In the genomic region with DNA sequence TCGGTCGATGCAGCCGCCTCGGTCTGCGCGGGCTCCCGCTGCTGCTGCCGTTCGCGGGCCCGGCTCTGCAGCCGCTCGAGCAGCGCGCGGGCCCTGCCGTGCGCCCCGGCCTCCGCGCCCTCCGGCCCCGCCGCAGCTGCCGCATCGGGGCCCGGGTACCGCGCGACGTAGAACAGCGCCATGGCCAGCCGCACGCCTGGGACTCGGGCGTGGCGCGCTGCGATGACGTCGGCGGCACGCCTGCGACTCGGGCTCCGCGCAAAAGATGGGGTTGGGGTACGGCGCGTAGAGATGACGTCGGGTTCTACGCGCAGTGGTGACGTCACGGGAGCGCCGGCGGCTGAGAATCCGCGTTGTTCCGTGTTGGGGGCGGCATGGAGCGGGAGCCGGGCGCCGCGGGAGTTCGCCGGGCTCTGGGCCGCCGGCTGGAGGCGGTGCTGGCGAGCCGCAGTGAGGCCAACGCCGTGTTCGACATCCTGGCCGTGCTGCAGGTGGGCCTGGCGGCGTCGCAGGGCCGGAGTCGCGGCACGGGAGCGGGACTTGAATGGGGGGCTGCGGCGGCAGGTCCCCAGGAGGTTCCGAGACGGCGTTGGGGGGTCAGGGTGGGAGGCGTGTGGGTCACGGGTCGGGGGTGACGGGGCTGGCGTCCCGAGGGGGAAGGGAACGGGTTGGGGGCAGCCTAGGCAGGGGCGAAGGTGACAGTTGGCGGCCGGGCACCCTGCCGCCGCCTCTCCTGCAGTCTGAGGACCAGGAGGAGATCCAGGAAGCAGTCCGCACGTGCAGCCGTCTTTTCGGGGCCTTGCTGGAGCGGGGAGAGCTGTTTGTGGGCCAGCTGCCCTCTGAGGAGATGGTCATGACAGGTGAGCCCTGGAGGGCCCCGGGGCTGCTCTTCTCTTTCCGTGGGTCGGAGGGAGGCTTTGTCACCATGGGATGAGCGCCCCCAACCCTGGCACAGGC, we compare ENCODE assay signal across 1 cellular context.
A peak's percentile ranks its signal among the peaks of the same experiment; 100 is the strongest.
TF ChIP-seq lines count a peak whose summit lies in the region.

TSS of gene DDX51 (minus strand) at position 205 of the 957 bp plus-strand sequence. CDS start at position 182, 23 bp downstream.
TSS of gene NOC4L (plus strand) at position 343 of the 957 bp plus-strand sequence. CDS start at position 375, 32 bp downstream.

TF ChIP-seq in HepG2, 621 proteins besides CTCF, POLR2A, EP300 and RAD21 (continued from another document and continues in another):
- no peak; the same call in 1 of the 2 replicates for TF ChIP-seq MTERF4 (CRISPR knock-in tag; IDR thresholded peaks at IDR 0.05)
- peak; percentile 99 for TF ChIP-seq GATAD1 (CRISPR knock-in tag; IDR thresholded peaks at IDR 0.05)
- no peak for TF ChIP-seq SP140L (CRISPR knock-in tag; IDR thresholded peaks at IDR 0.05; ENCODE audit: borderline replicate concordance)
- TF ChIP-seq ZNF441 (CRISPR knock-in tag; IDR thresholded peaks at IDR 0.05; ENCODE audit: borderline replicate concordance), result no peak
- peak; percentile 97 for TF ChIP-seq ZFP62 (CRISPR knock-in tag; IDR thresholded peaks at IDR 0.05)
- TF ChIP-seq THYN1 (CRISPR knock-in tag; IDR thresholded peaks at IDR 0.05; ENCODE audit: borderline replicate concordance, low read depth), result no peak
- TF ChIP-seq PCBP2 (optimal IDR thresholded peaks at IDR 0.05; ENCODE audit: low read depth, low read length, poor library complexity, severe bottlenecking), result no peak
- TF ChIP-seq ZNF251 (CRISPR knock-in tag; IDR thresholded peaks at IDR 0.05), result no peak
- TF ChIP-seq ZNF138 (CRISPR knock-in tag; IDR thresholded peaks at IDR 0.05; ENCODE audit: low read depth), result peak; percentile 60; the same call in 1 of the 2 replicates
- no peak for TF ChIP-seq CHD4 (IDR thresholded peaks at IDR 0.05; ENCODE audit: borderline replicate concordance, low read length)
- TF ChIP-seq ZNF777 (CRISPR knock-in tag; IDR thresholded peaks at IDR 0.05), result peak; percentile 65; the same call in 1 of the 2 replicates
- TF ChIP-seq SIN3B (IDR thresholded peaks at IDR 0.05; ENCODE audit: low read length), result peak; percentile 97
- TF ChIP-seq TOE1 (CRISPR knock-in tag; IDR thresholded peaks at IDR 0.05), result peak; percentile 61; the same call in 1 of the 2 replicates
- TF ChIP-seq IRF1 (CRISPR knock-in tag; IDR thresholded peaks at IDR 0.05; ENCODE audit: low read depth), result no peak
- TF ChIP-seq ZNF335 (CRISPR knock-in tag; IDR thresholded peaks at IDR 0.05), result 0 out of 2 replicates have a peak, but pooled peaks have one; percentile 33
- TF ChIP-seq RNF219 (CRISPR knock-in tag; IDR thresholded peaks at IDR 0.05), result no peak
- TF ChIP-seq, protein P1, sequence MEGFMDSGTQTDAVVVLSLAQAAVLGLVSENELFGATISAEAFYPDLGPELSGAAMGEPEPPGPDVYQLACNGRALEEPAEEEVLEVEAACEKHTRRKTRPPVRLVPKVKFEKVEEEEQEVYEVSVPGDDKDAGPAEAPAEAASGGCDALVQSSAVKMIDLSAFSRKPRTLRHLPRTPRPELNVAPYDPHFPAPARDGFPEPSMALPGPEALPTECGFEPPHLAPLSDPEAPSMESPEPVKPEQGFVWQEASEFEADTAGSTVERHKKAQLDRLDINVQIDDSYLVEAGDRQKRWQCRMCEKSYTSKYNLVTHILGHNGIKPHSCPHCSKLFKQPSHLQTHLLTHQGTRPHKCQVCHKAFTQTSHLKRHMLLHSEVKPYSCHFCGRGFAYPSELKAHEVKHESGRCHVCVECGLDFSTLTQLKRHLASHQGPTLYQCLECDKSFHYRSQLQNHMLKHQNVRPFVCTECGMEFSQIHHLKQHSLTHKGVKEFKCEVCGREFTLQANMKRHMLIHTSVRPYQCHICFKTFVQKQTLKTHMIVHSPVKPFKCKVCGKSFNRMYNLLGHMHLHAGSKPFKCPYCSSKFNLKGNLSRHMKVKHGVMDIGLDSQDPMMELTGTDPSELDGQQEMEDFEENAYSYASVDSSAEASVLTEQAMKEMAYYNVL (CRISPR knock-in tag; IDR thresholded peaks at IDR 0.05; ENCODE audit: borderline replicate concordance), result no peak
- TF ChIP-seq TOPORS (CRISPR knock-in tag; IDR thresholded peaks at IDR 0.05), result peak; percentile 47; the same call in 1 of the 2 replicates
- TF ChIP-seq ATF5 (CRISPR knock-in tag; IDR thresholded peaks at IDR 0.05; ENCODE audit: low read depth), result no peak
- no peak for TF ChIP-seq FLYWCH1 (CRISPR knock-in tag; IDR thresholded peaks at IDR 0.05)
- peak; percentile 90 for TF ChIP-seq ZMYM4 (CRISPR knock-in tag; IDR thresholded peaks at IDR 0.05)
- no peak for TF ChIP-seq THAP8 (CRISPR knock-in tag; IDR thresholded peaks at IDR 0.05; ENCODE audit: borderline replicate concordance)
- no peak for TF ChIP-seq ZNF607 (CRISPR knock-in tag; IDR thresholded peaks at IDR 0.05; ENCODE audit: borderline replicate concordance)
- TF ChIP-seq SPEN (CRISPR knock-in tag; IDR thresholded peaks at IDR 0.05; ENCODE audit: low read depth), result peak; percentile 98
- peak; percentile 98 for TF ChIP-seq ATF7 (IDR thresholded peaks at IDR 0.05)
- peak; percentile 95 for TF ChIP-seq ATF7 (CRISPR knock-in tag; IDR thresholded peaks at IDR 0.05)
- TF ChIP-seq EZH2 (conservative IDR thresholded peaks at IDR 0.05; ENCODE audit: low read depth, low read length), result no peak
- TF ChIP-seq ZNF644 (CRISPR knock-in tag; IDR thresholded peaks at IDR 0.05; ENCODE audit: low read depth), result no peak
- peak; percentile 84; the same call in 1 of the 2 replicates for TF ChIP-seq GTF3A (CRISPR knock-in tag; conservative IDR thresholded peaks at IDR 0.05)
- peak; percentile 67; the same call in 1 of the 2 replicates for TF ChIP-seq EEA1 (CRISPR knock-in tag; IDR thresholded peaks at IDR 0.05; ENCODE audit: borderline replicate concordance)
- TF ChIP-seq, protein P2, sequence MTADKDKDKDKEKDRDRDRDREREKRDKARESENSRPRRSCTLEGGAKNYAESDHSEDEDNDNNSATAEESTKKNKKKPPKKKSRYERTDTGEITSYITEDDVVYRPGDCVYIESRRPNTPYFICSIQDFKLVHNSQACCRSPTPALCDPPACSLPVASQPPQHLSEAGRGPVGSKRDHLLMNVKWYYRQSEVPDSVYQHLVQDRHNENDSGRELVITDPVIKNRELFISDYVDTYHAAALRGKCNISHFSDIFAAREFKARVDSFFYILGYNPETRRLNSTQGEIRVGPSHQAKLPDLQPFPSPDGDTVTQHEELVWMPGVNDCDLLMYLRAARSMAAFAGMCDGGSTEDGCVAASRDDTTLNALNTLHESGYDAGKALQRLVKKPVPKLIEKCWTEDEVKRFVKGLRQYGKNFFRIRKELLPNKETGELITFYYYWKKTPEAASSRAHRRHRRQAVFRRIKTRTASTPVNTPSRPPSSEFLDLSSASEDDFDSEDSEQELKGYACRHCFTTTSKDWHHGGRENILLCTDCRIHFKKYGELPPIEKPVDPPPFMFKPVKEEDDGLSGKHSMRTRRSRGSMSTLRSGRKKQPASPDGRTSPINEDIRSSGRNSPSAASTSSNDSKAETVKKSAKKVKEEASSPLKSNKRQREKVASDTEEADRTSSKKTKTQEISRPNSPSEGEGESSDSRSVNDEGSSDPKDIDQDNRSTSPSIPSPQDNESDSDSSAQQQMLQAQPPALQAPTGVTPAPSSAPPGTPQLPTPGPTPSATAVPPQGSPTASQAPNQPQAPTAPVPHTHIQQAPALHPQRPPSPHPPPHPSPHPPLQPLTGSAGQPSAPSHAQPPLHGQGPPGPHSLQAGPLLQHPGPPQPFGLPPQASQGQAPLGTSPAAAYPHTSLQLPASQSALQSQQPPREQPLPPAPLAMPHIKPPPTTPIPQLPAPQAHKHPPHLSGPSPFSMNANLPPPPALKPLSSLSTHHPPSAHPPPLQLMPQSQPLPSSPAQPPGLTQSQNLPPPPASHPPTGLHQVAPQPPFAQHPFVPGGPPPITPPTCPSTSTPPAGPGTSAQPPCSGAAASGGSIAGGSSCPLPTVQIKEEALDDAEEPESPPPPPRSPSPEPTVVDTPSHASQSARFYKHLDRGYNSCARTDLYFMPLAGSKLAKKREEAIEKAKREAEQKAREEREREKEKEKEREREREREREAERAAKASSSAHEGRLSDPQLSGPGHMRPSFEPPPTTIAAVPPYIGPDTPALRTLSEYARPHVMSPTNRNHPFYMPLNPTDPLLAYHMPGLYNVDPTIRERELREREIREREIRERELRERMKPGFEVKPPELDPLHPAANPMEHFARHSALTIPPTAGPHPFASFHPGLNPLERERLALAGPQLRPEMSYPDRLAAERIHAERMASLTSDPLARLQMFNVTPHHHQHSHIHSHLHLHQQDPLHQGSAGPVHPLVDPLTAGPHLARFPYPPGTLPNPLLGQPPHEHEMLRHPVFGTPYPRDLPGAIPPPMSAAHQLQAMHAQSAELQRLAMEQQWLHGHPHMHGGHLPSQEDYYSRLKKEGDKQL (CRISPR knock-in tag; IDR thresholded peaks at IDR 0.05; ENCODE audit: low read depth), result no peak; the same call in 1 of the 2 replicates
- no peak for TF ChIP-seq TRIM22 (IDR thresholded peaks at IDR 0.05)
- TF ChIP-seq TCF12 (IDR thresholded peaks at IDR 0.05), result no peak
- TF ChIP-seq TCF12 (CRISPR knock-in tag; IDR thresholded peaks at IDR 0.05), result no peak
- TF ChIP-seq ZSCAN9 (CRISPR knock-in tag; IDR thresholded peaks at IDR 0.05; ENCODE audit: borderline replicate concordance), result peak; percentile 68; the same call in 1 of the 2 replicates
- peak; percentile 70; the same call in 1 of the 2 replicates for TF ChIP-seq HNF1B (CRISPR knock-in tag; IDR thresholded peaks at IDR 0.05)
- peak; percentile 72; the same call in 1 of the 2 replicates for TF ChIP-seq MEIS2 (CRISPR knock-in tag; IDR thresholded peaks at IDR 0.05)
